In genomic region chr11:31844351-31844750, GRCh38 we compare ENCODE assay signal across 11 cellular contexts.
"Had no signal": no experiment of that assay in that cellular context is flagged by ENCODE, and none has a peak within 500 bp of the region (broad histone marks: within the 10 kb centered on the region; RNA-seq: fewer than 3 reads in every experiment).

No MANE protein-coding gene starts in this region.

- DNase-seq: activated CD4-positive, alpha-beta T cell treated with anti-CD3 and anti-CD28 coated beads, Interleukin-2, amount 10 ng/mL, durations not matched to agents 7 days and 5 days; activated CD4-positive, CD25-positive, alpha-beta regulatory T cell; activated CD8-positive, alpha-beta memory T cell treated with anti-CD3 and anti-CD28 coated beads, Interleukin-2, amount 50 U/mL, for 48 hours; activated naive CD8-positive, alpha-beta T cell treated with anti-CD3 and anti-CD28 coated beads for 36 hours; anterior cingulate cortex; naive B cell; stimulated activated CD4-positive, alpha-beta T cell treated with anti-CD3 and anti-CD28 coated beads, Interleukin-2, amount 100 ng/mL, for 48 hours; stimulated activated naive B cell treated with anti-CD40 and anti-IgM and Interleukin-4, amounts not matched to agents 10 μg/mL and 1 μg/mL and 100 μg/mL, for 72 hours; substantia nigra; uterus had no signal

- ATAC-seq: left lobe of liver; stimulated activated naive B cell treated with anti-CD40 and anti-IgM and Interleukin-4, amounts not matched to agents 10 μg/mL and 1 μg/mL and 100 μg/mL, for 72 hours had no signal
